ENCODE assay signal across 26 cellular contexts in genomic region chr12:124784871-124785572, GRCh38.
"Had no signal": no experiment of that assay in that cellular context is flagged by ENCODE, and none has a peak within 500 bp of the region (broad histone marks: within the 10 kb centered on the region; RNA-seq: fewer than 3 reads in every experiment).

No MANE protein-coding gene starts in this region.

- H3K27ac Mint-ChIP-seq: activated CD4-positive, alpha-beta T cell treated with anti-CD3 and anti-CD28 coated beads, Interleukin-2, amount 10 ng/mL, durations not matched to agents 7 days and 5 days; activated CD8-positive, alpha-beta memory T cell treated with anti-CD3 and anti-CD28 coated beads, Interleukin-2, amount 10 ng/mL, durations not matched to agents 7 days and 5 days; activated CD8-positive, alpha-beta T cell treated with anti-CD3 and anti-CD28 coated beads for 36 hours; activated T-helper 1 cell treated with anti-CD3 and anti-CD28 coated beads, Interleukin-12 subunit alpha, Interleukin-12 subunit beta, Interleukin-2, Interleukin-4 antibody, amounts not matched to agents 30 ng/mL and 10 ng/mL and 1 ng/mL, durations not matched to agents 14 hours and 24 hours and 36 hours; dendritic cell treated with granulocyte-macrophage colony-stimulating factor and Interleukin-4, amounts not matched to agents 40 ng/mL and 50 ng/mL, for 4 days; immature natural killer cell had no signal

- H3K36me3 Mint-ChIP-seq: immature natural killer cell had no signal

- H3K4me1 ChIP-seq: left lung, prostate gland had no signal

- H3K27me3 ChIP-seq: brain microvascular endothelial cell, hepatocyte, left lung, ovary, upper lobe of left lung had no signal

- H3K9me3 ChIP-seq: left lung, ovary, prostate gland, thoracic aorta, upper lobe of left lung had no signal

- H3K4me1 Mint-ChIP-seq: activated CD4-positive, alpha-beta T cell treated with anti-CD3 and anti-CD28 coated beads, Interleukin-2, amount 10 ng/mL, durations not matched to agents 7 days and 5 days; activated CD8-positive, alpha-beta memory T cell treated with anti-CD3 and anti-CD28 coated beads, Interleukin-2, amount 10 ng/mL, durations not matched to agents 7 days and 5 days; immature natural killer cell had no signal

- H3K4me2 ChIP-seq: hepatocyte had no signal

- H3K4me3 Mint-ChIP-seq: activated CD4-positive, alpha-beta T cell treated with anti-CD3 and anti-CD28 coated beads, Interleukin-2, amount 10 ng/mL, durations not matched to agents 7 days and 5 days; activated CD8-positive, alpha-beta memory T cell treated with anti-CD3 and anti-CD28 coated beads, Interleukin-2, amount 10 ng/mL, durations not matched to agents 7 days and 5 days; activated CD8-positive, alpha-beta T cell treated with anti-CD3 and anti-CD28 coated beads for 36 hours; activated T-helper 1 cell treated with anti-CD3 and anti-CD28 coated beads, Interleukin-12 subunit alpha, Interleukin-12 subunit beta, Interleukin-2, Interleukin-4 antibody, amounts not matched to agents 30 ng/mL and 10 ng/mL and 1 ng/mL, durations not matched to agents 14 hours and 24 hours and 36 hours; dendritic cell treated with granulocyte-macrophage colony-stimulating factor and Interleukin-4, amounts not matched to agents 40 ng/mL and 50 ng/mL, for 4 days; immature natural killer cell had no signal

- H3K36me3 ChIP-seq: ovary, prostate gland, thoracic aorta had no signal

- H3K4me3 ChIP-seq: hepatocyte, left lung, lung, ovary, prostate gland, thoracic aorta, upper lobe of left lung had no signal

- H3K27ac ChIP-seq: brain microvascular endothelial cell, hepatocyte, left lung, ovary, prostate gland, thoracic aorta, upper lobe of left lung had no signal

- H3K9me3 Mint-ChIP-seq: activated CD4-positive, alpha-beta T cell treated with anti-CD3 and anti-CD28 coated beads, Interleukin-2, amount 10 ng/mL, durations not matched to agents 7 days and 5 days; activated CD8-positive, alpha-beta T cell treated with anti-CD3 and anti-CD28 coated beads for 36 hours; activated T-helper 1 cell treated with anti-CD3 and anti-CD28 coated beads, Interleukin-12 subunit alpha, Interleukin-12 subunit beta, Interleukin-2, Interleukin-4 antibody, amounts not matched to agents 30 ng/mL and 10 ng/mL and 1 ng/mL, durations not matched to agents 14 hours and 24 hours and 36 hours; dendritic cell treated with granulocyte-macrophage colony-stimulating factor and Interleukin-4, amounts not matched to agents 40 ng/mL and 50 ng/mL, for 4 days; immature natural killer cell; naive B cell had no signal

- DNase-seq: activated CD4-positive, alpha-beta T cell treated with anti-CD3 and anti-CD28 coated beads, Interleukin-2, amount 10 ng/mL, durations not matched to agents 7 days and 5 days; activated CD4-positive, CD25-positive, alpha-beta regulatory T cell treated with anti-CD3 and anti-CD28 coated beads, Interleukin-2, amount 50 U/mL, for 72 hours; activated CD8-positive, alpha-beta memory T cell treated with anti-CD3 and anti-CD28 coated beads, Interleukin-2, amount 10 ng/mL, durations not matched to agents 7 days and 5 days; activated CD8-positive, alpha-beta T cell treated with anti-CD3 and anti-CD28 coated beads for 36 hours; activated gamma-delta T cell; activated naive CD4-positive, alpha-beta T cell treated with anti-CD3 and anti-CD28 coated beads, Interleukin-2, amount 50 U/mL, for 16 hours; activated T-cell treated with anti-CD3 and anti-CD28 coated beads for 4 hours; aorta; brain microvascular endothelial cell; caudate nucleus; effector CD8-positive, alpha-beta T cell; foreskin melanocyte; immature natural killer cell; naive B cell; ovary; stimulated activated CD4-positive, alpha-beta T cell treated with anti-CD3 and anti-CD28 coated beads, Interleukin-4, amount 100 ng/mL, for 1 hour; stimulated activated naive CD4-positive, alpha-beta T cell treated with Interleukin-2 at 50 U/mL for 16 hours; T-helper 9 cell had no signal

- H3K27me3 Mint-ChIP-seq: activated CD4-positive, alpha-beta T cell treated with anti-CD3 and anti-CD28 coated beads, Interleukin-2, amount 10 ng/mL, durations not matched to agents 7 days and 5 days; activated CD8-positive, alpha-beta memory T cell treated with anti-CD3 and anti-CD28 coated beads, Interleukin-2, amount 10 ng/mL, durations not matched to agents 7 days and 5 days; activated CD8-positive, alpha-beta T cell treated with anti-CD3 and anti-CD28 coated beads for 36 hours; dendritic cell treated with granulocyte-macrophage colony-stimulating factor and Interleukin-4, amounts not matched to agents 40 ng/mL and 50 ng/mL, for 4 days; naive B cell had no signal

- ATAC-seq: activated CD8-positive, alpha-beta memory T cell treated with anti-CD3 and anti-CD28 coated beads, Interleukin-2, amount 10 ng/mL, durations not matched to agents 7 days and 5 days; activated CD8-positive, alpha-beta T cell treated with anti-CD3 and anti-CD28 coated beads for 36 hours; left lung had no signal
